In the genomic region with DNA sequence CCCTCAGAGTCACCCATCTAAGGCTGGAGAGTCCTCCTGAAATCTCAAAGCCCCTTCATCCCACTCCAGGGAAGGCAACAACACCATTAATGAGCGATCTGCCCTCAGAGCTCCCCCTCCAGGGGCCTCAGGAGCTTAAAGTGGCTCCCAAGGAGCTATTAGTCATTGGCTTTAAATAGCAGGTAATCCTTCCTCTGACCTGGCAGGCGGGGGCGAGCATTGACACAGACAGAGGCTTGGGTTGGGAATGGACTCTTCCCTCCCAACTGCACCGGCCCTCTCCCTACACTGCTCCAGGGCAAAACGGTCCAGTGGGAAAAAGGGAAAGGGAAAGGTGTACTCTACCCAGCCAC, we compare ENCODE assay signal across 1 cellular context.
TF ChIP-seq lines count a peak whose summit lies in the region.

No MANE protein-coding gene starts in this region.

TF ChIP-seq in IMR-90, 13 proteins besides CTCF, POLR2A, EP300 and RAD21:
- TF ChIP-seq, protein P1, sequence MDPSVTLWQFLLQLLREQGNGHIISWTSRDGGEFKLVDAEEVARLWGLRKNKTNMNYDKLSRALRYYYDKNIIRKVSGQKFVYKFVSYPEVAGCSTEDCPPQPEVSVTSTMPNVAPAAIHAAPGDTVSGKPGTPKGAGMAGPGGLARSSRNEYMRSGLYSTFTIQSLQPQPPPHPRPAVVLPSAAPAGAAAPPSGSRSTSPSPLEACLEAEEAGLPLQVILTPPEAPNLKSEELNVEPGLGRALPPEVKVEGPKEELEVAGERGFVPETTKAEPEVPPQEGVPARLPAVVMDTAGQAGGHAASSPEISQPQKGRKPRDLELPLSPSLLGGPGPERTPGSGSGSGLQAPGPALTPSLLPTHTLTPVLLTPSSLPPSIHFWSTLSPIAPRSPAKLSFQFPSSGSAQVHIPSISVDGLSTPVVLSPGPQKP (IDR thresholded peaks at IDR 0.05; ENCODE audit: borderline replicate concordance, low read depth, low read length) = no peak
- TF ChIP-seq FOS (IDR thresholded peaks at IDR 0.05; ENCODE audit: low read depth, low read length) (0 out of 2 replicates have a peak, but pooled peaks have one; percentile 16), MAZ (IDR thresholded peaks at IDR 0.05; ENCODE audit: borderline replicate concordance, low read depth, low read length) (0 out of 2 replicates have a peak, but pooled peaks have one; percentile 32), CEBPB (IDR thresholded peaks at IDR 0.05; ENCODE audit: low read depth, low read length) (no peak), SMC3 (IDR thresholded peaks at IDR 0.05; ENCODE audit: low read depth, low read length) (no peak)
- TF ChIP-seq, protein P2, sequence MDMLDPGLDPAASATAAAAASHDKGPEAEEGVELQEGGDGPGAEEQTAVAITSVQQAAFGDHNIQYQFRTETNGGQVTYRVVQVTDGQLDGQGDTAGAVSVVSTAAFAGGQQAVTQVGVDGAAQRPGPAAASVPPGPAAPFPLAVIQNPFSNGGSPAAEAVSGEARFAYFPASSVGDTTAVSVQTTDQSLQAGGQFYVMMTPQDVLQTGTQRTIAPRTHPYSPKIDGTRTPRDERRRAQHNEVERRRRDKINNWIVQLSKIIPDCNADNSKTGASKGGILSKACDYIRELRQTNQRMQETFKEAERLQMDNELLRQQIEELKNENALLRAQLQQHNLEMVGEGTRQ (IDR thresholded peaks at IDR 0.05; ENCODE audit: low read depth, low read length) = no peak
